Comparison of ENCODE assay signal across 27 cellular contexts in the genomic region with DNA sequence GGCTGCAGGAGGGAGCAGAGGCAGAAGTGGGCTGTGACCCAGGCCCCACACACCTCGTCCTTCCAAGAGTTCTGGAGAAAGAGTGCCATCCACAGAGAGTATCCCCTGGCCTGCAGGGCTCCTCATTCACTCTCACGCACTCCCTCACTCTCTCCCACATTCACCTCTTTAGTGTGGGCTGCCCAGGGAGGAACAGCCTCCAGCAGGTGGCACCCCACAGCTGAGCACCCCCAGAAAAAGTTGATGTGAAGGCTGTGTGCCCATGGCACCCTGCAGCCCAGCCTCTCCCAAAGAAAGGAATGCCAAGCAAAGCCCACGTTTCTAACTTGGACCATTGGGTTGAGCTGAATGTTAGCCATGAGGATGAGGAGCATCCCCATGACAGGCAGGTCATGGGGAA. TPM values are rescaled to one million over a fixed set of nuclear protein-coding genes. Genes with fewer than 3 reads are reported as not detected.
A peak's percentile ranks its signal among the peaks of the same experiment; 100 is the strongest.
DNase-seq lines count a peak whose midpoint lies in the region; ATAC-seq, FAIRE-seq and TF ChIP-seq lines count a peak whose summit lies in the region.
"Had no signal": no experiment of that assay in that cellular context is flagged by ENCODE, and none has a peak within 500 bp of the region (broad histone marks: within the 10 kb centered on the region; RNA-seq: fewer than 3 reads in every experiment).

No MANE protein-coding gene starts in this region.

- no peak for ATAC-seq in HG02884 (IDR thresholded peaks at IDR 0.05; ENCODE audit: unreplicated experiment)
- ATAC-seq: A549; HCT116; left colon; naive thymus-derived CD8-positive, alpha-beta T cell; psoas muscle; upper lobe of right lung had no signal

- H3K36me3 ChIP-seq in MM.1S (replicated peaks; ENCODE audit: insufficient read depth, low read length) (no peaks in the 10 kb centered on the region), kidney (ENCODE audit: control insufficient read depth in 1 of 2, insufficient read depth in 2 of 2, low read length in 2 of 2) (no peaks in the 10 kb centered on the region), osteoblast (ENCODE audit: insufficient read depth, low read length) (no peaks in the 10 kb centered on the region)
- H3K36me3 ChIP-seq: suprapubic skin, upper lobe of right lung had no signal

- H3K9me3 ChIP-seq in MM.1S (replicated peaks; ENCODE audit: insufficient read depth, low read length) (no peaks in the 10 kb centered on the region), kidney (ENCODE audit: control insufficient read depth in 1 of 2, low read length in 2 of 2) (no peaks in the 10 kb centered on the region), osteoblast (ENCODE audit: low read depth, low read length) (no peaks in the 10 kb centered on the region)
- H3K9me3 ChIP-seq: A549, psoas muscle, suprapubic skin, upper lobe of right lung had no signal

- H3K9ac ChIP-seq in MM.1S (ENCODE audit: low read length) (no peak overlapping the region), kidney (ENCODE audit: low read length in 2 of 2) (no peak overlapping the region)

- no peaks in the 10 kb centered on the region for H4K20me1 ChIP-seq in MM.1S (ENCODE audit: insufficient read depth, low read length)
- no peaks in the 10 kb centered on the region for H4K20me1 ChIP-seq in osteoblast (ENCODE audit: insufficient read depth, low read length)

- no peak overlapping the region for H3K4me2 ChIP-seq in MM.1S (ENCODE audit: low read depth, low read length)
- no peak overlapping the region for H3K4me2 ChIP-seq in osteoblast (ENCODE audit: insufficient read depth, low read length)
- H3K4me2 ChIP-seq: A549 had no signal

- intact Hi-C loops in kidney (cut with DNase I) = no loop called here

- no peak for FAIRE-seq in kidney (lab: Jason Lieb, UNC)
- FAIRE-seq: A549, GM12891 had no signal

- H3K9me2 ChIP-seq in MM.1S (replicated peaks; ENCODE audit: insufficient read depth, low read length) = no peaks in the 10 kb centered on the region

- no peak overlapping the region for H2AFZ ChIP-seq in MM.1S (ENCODE audit: low read length)
- H2AFZ ChIP-seq in osteoblast (ENCODE audit: low read length) = no peak overlapping the region

- TF ChIP-seq CTCF in AG09319 (IDR thresholded peaks at IDR 0.05; ENCODE audit: low read depth, low read length) (peak; percentile 4), GM12864 (IDR thresholded peaks at IDR 0.05; ENCODE audit: low read depth, low read length, missing control alignments) (peak; percentile 27), MM.1S (IDR thresholded peaks at IDR 0.05; ENCODE audit: low read length) (0 out of 2 replicates have a peak, but pooled peaks have one; percentile 12), epithelial cell of proximal tubule (conservative IDR thresholded peaks at IDR 0.05; ENCODE audit: low read depth, low read length) (peak; percentile 31), kidney (IDR thresholded peaks at IDR 0.05; ENCODE audit: borderline replicate concordance, extremely low read depth, insufficient read depth) (no peak), osteoblast (IDR thresholded peaks at IDR 0.05; ENCODE audit: extremely low read depth, low read depth, low read length) (no peak)

- H3K79me2 ChIP-seq in MM.1S (ENCODE audit: low read length) (no peaks in the 10 kb centered on the region), osteoblast (ENCODE audit: insufficient read depth, low read length) (no peaks in the 10 kb centered on the region)

- DNase-seq in AG09319 (ENCODE audit: extremely low read depth, low read depth) (no peak), GM12864 (ENCODE audit: low read depth) (no peak), MM.1S (no peak), epithelial cell of proximal tubule (ENCODE audit: low read depth) (no peak), T-helper 9 cell (no peak), kidney (no peak), osteoblast (ENCODE audit: insufficient read length, low spot score, missing footprints) (no peak)
- DNase-seq: activated CD4-positive, alpha-beta T cell treated with anti-CD3 and anti-CD28 coated beads for 48 hours; activated effector memory CD4-positive, alpha-beta T cell treated with anti-CD3 and anti-CD28 coated beads, Interleukin-2, amount 50 U/mL, for 16 hours; activated T-cell treated with anti-CD3 and anti-CD28 coated beads, Interleukin-2, amount 50 U/mL, for 1 hour; anterior cingulate cortex; hypothalamus; IMR-90; left colon; naive thymus-derived CD8-positive, alpha-beta T cell; NCI-H1092; NCI-H1694 treated with DMSO at 0.1 percent for 48 hours; NCI-H2171; psoas muscle; stimulated activated naive CD4-positive, alpha-beta T cell treated with Interleukin-2 at 50 U/mL for 16 hours; upper lobe of right lung had no signal

- H3F3A ChIP-seq in MM.1S (ENCODE audit: insufficient read depth, low read length) = no peaks in the 10 kb centered on the region

- no peaks in the 10 kb centered on the region for H3K4me1 ChIP-seq in MM.1S (ENCODE audit: low read length)
- peaks cover 6 to 10% of the 10 kb centered on the region in 2 donors for H3K4me1 ChIP-seq in kidney (ENCODE audit: control insufficient read depth in 1 of 2, insufficient read depth in 1 of 2, low read depth in 1 of 2, low read length in 2 of 2)
- H3K4me1 ChIP-seq in osteoblast (ENCODE audit: insufficient read depth, low read length) = peaks cover 15% of the 10 kb centered on the region

- no peaks in the 10 kb centered on the region for H3K27me3 ChIP-seq in MM.1S (replicated peaks; ENCODE audit: insufficient read depth, low read length)
- H3K27me3 ChIP-seq in osteoblast (ENCODE audit: insufficient read depth, low read length) = peaks cover 12% of the 10 kb centered on the region
- H3K27me3 ChIP-seq: upper lobe of right lung had no signal

- H3K4me3 ChIP-seq in GM12864 (ENCODE audit: low read depth, low read length) = no peak overlapping the region
- H3K4me3 ChIP-seq in MM.1S (ENCODE audit: low read length) = no peak overlapping the region
- H3K4me3 ChIP-seq in epithelial cell of proximal tubule (ENCODE audit: low read depth, low read length) = no peak overlapping the region
- H3K4me3 ChIP-seq in kidney (ENCODE audit: low read length in 2 of 2) = no peak overlapping the region
- no peak overlapping the region for H3K4me3 ChIP-seq in osteoblast (ENCODE audit: insufficient read depth, low read length)
- H3K4me3 ChIP-seq: A549, psoas muscle, suprapubic skin, upper lobe of right lung had no signal

- no peak overlapping the region for H3K27ac ChIP-seq in MM.1S (ENCODE audit: low read length)
- no peak overlapping the region for H3K27ac ChIP-seq in kidney (ENCODE audit: low read depth in 2 of 2, low read length in 2 of 2)
- H3K27ac ChIP-seq in osteoblast (ENCODE audit: low read depth, low read length) = no peak overlapping the region
- H3K27ac ChIP-seq: A549, psoas muscle, suprapubic skin, upper lobe of right lung had no signal

RNA-seq across cellular contexts. Expression of gene SHC3, which starts 4.5 kb away (rescaled TPM):
- total RNA-seq in epithelial cell of proximal tubule (4.1 and 5.1 TPM in 2 replicates), kidney (1.5 TPM), osteoblast (under 0.01 and 0.36 TPM in 2 replicates)
- 0.95 TPM for polyA plus RNA-seq in kidney (ENCODE audit: insufficient read depth, low read depth, low replicate concordance)
- total RNA-seq: G401 had no signal
- polyA plus RNA-seq: naive thymus-derived CD8-positive, alpha-beta T cell had no signal

Comparison
In these comparisons a context has a peak if more than half of its experiments do, and no peak if none do; other contexts are left out.
1. CTCF ChIP-seq: peak in AG09319 (single experiment), GM12864 (single experiment), MM.1S (single experiment) and epithelial cell of proximal tubule (single experiment); none in kidney (single experiment) and osteoblast (single experiment).